8 cellular contexts compared by ENCODE assay signal in genomic region chr18:2655153-2655953, GRCh38. TPM values are rescaled to one million over a fixed set of nuclear protein-coding genes. Genes with fewer than 3 reads are reported as not detected.
DNase-seq lines count a peak whose midpoint lies in the region; ATAC-seq, FAIRE-seq and TF ChIP-seq lines count a peak whose summit lies in the region.

Gene SMCHD1, plus strand, starts transcription at chr18:2655726. Its CDS starts 350 bp downstream, at chr18:2656076.

- peak within 1 kb of the TSS; percentile 83 for H3K27ac ChIP-seq in keratinocyte (ENCODE audit: control insufficient read depth, insufficient read depth, low read length)

- H4K20me1 ChIP-seq in keratinocyte (ENCODE audit: control insufficient read depth, extremely low read depth, insufficient read depth, low read length), result peaks cover 3% of the 10 kb centered on the region

- peak within 1 kb of the TSS; percentile 89 for H3K4me3 ChIP-seq in AG10803 (ENCODE audit: low read length)
- H3K4me3 ChIP-seq in keratinocyte (ENCODE audit: control insufficient read depth in 2 of 3, extremely low read depth in 1 of 3, insufficient read depth in 2 of 3, low read depth in 1 of 3, low read length in 3 of 3), result peak within 1 kb of the TSS; percentile 76 to 93 (median 92)

- DNase-seq in AG10803 (ENCODE audit: low read depth), result peak; percentile 78
- DNase-seq in NCI-H345 treated with DMSO at 0.1 percent for 48 hours (lab: John Stamatoyannopoulos, UW; ENCODE audit: unreplicated experiment), result peak; percentile 80
- DNase-seq in activated CD4-positive, CD25-positive, alpha-beta regulatory T cell treated with anti-CD3 and anti-CD28 coated beads, Interleukin-2, amount 50 U/mL, for 72 hours, result peak; percentile 90
- peak; percentile 78 for DNase-seq in cerebellar cortex (ENCODE audit: low spot score)
- DNase-seq in keratinocyte (ENCODE audit: low read depth, low spot score), result no peak
- peak; percentile 80 to 89 for DNase-seq in stimulated activated CD4-positive, alpha-beta T cell treated with anti-CD3 and anti-CD28 coated beads, Interleukin-15, amount 100 ng/mL, for 1 hour (ENCODE audit: low read depth in 1 of 2, low spot score in 1 of 2)

- FAIRE-seq in keratinocyte (lab: Jason Lieb, UNC), result no peak

- peaks cover 19% of the 10 kb centered on the region for H3K4me1 ChIP-seq in keratinocyte (ENCODE audit: control insufficient read depth, extremely low read depth, insufficient read depth, low read length)

- H3K79me2 ChIP-seq in keratinocyte (ENCODE audit: control insufficient read depth, insufficient read depth, low read length), result peaks cover 44% of the 10 kb centered on the region

- peak within 1 kb of the TSS; percentile 92 for H3K9ac ChIP-seq in keratinocyte (ENCODE audit: control insufficient read depth, extremely low read depth, insufficient read depth, low read length)

- dilution Hi-C loops in keratinocyte (cut with MboI; ENCODE audit: extremely low pct_ligation_motif_present, low sequenced_read_pairs), result no loop called here

- peak within 1 kb of the TSS; percentile 96 for H3K4me2 ChIP-seq in keratinocyte (ENCODE audit: control insufficient read depth, extremely low read depth, insufficient read depth, low read depth, low read length)

- TF ChIP-seq CTCF in AG10803 (conservative IDR thresholded peaks at IDR 0.05; ENCODE audit: low read length) (no peak), keratinocyte (optimal IDR thresholded peaks at IDR 0.05 in 1 of 3, IDR thresholded peaks at IDR 0.05 in 1 of 3, conservative IDR thresholded peaks at IDR 0.05 in 1 of 3; ENCODE audit: extremely low read depth in 1 of 3, insufficient read depth in 2 of 3, low read length in 3 of 3) (no peak)

- H3K36me3 ChIP-seq in keratinocyte (ENCODE audit: control insufficient read depth in 2 of 2, extremely low read depth in 1 of 2, insufficient read depth in 2 of 2, low read length in 2 of 2), result no peaks in the 10 kb centered on the region

- H3K27me3 ChIP-seq in keratinocyte (ENCODE audit: control insufficient read depth, extremely low read depth, insufficient read depth, low read length), result no peaks in the 10 kb centered on the region

- H2AFZ ChIP-seq in keratinocyte (ENCODE audit: control insufficient read depth, low read length), result peak within 1 kb of the TSS; percentile 89

- H3K9me1 ChIP-seq in keratinocyte (ENCODE audit: control insufficient read depth, extremely low read depth, insufficient read depth, low read length), result no peaks in the 10 kb centered on the region

- ATAC-seq in GM19023 (IDR thresholded peaks at IDR 0.05; ENCODE audit: unreplicated experiment), result peak; percentile 70
- peak; percentile 71 for ATAC-seq in HG03175 (IDR thresholded peaks at IDR 0.05; ENCODE audit: unreplicated experiment)

- H3K9me3 ChIP-seq in keratinocyte (ENCODE audit: control insufficient read depth, low read depth, low read length), result no peaks in the 10 kb centered on the region

RNA-seq across cellular contexts. Expression of gene SMCHD1, which starts in this region (rescaled TPM):
- 8.7 to 18.5 TPM (median 12.1 TPM) in 3 replicates for polyA plus RNA-seq in keratinocyte
- 80.5 TPM for polyA plus RNA-seq in keratinocyte (2011; ENCODE audit: low read depth)
- polyA plus RNA-seq in keratinocyte (2011; cell fraction: cytosol; rRNA removed), result 5.5 and 11.6 TPM in 2 replicates
- polyA plus RNA-seq in keratinocyte (2011; cell fraction: nucleus; rRNA removed), result 17.9 and 26.2 TPM in 2 replicates
- 11.5 and 13.2 TPM in 2 replicates for polyA plus RNA-seq in keratinocyte (2012; ENCODE audit: low replicate concordance)
- 7.7 to 49.1 TPM (median 18.8 TPM) in 3 replicates for polyA minus RNA-seq in keratinocyte
- polyA minus RNA-seq in keratinocyte (2011; cell fraction: cytosol; rRNA and poly(A)+ RNA removed), result 15.7 TPM
- 47.4 and 66.6 TPM in 2 replicates for polyA minus RNA-seq in keratinocyte (2011; cell fraction: nucleus; rRNA and poly(A)+ RNA removed)
